ENCODE assay signal across 8 cellular contexts in genomic region chr9:37963936-37964739, GRCh38.
DNase-seq lines count a peak whose midpoint lies in the region; ATAC-seq, FAIRE-seq and TF ChIP-seq lines count a peak whose summit lies in the region.

No MANE protein-coding gene starts in this region.

- H3K4me3 ChIP-seq in AG09309 (ENCODE audit: control insufficient read depth, low read depth, low read length) (no peak overlapping the region), astrocyte of the cerebellum (ENCODE audit: low read depth, low read length) (no peak overlapping the region), kidney (ENCODE audit: low read length in 2 of 2) (no peak overlapping the region), transverse colon (no peak overlapping the region), thyroid gland (replicated peaks in 1 of 3) (no peak overlapping the region)

- H3K27me3 ChIP-seq in transverse colon (no peaks in the 10 kb centered on the region), thyroid gland (no peaks in the 10 kb centered on the region)

- DNase-seq in AG09309 (ENCODE audit: low read depth) = peak; percentile 86
- peak; percentile 76 for DNase-seq in NCI-H146 treated with DMSO at 0.1 percent for 48 hours (lab: John Stamatoyannopoulos, UW; ENCODE audit: unreplicated experiment)
- peak; percentile 92 for DNase-seq in astrocyte of the cerebellum (ENCODE audit: low read depth)
- DNase-seq in kidney = peak; percentile 95
- DNase-seq in transverse colon = peak; percentile 52
- no peak for DNase-seq in GF-D8 (lab: John Stamatoyannopoulos, UW)
- no peak for DNase-seq in thyroid gland

- no peaks in the 10 kb centered on the region for H3K9me3 ChIP-seq in kidney (ENCODE audit: control insufficient read depth in 1 of 2, low read length in 2 of 2)
- no peaks in the 10 kb centered on the region for H3K9me3 ChIP-seq in transverse colon
- H3K9me3 ChIP-seq in thyroid gland = no peaks in the 10 kb centered on the region

- WGBS in transverse colon (ENCODE audit: low coverage in 1 of 2), 2 donors = 51 to 83% methylated on average over 1 to 15 of the region's 15 CpGs
- WGBS in thyroid gland, 2 donors = 72 to 80% methylated on average over 15 of the region's 15 CpGs

- no peak for ATAC-seq in HG02981 (IDR thresholded peaks at IDR 0.05; ENCODE audit: unreplicated experiment)

- no peak for TF ChIP-seq POLR2A in transverse colon (IDR thresholded peaks at IDR 0.05)
- no peak for TF ChIP-seq POLR2A in thyroid gland (IDR thresholded peaks at IDR 0.05)

- peak overlapping the region in 1 of 2 donors; percentile 76 for H3K9ac ChIP-seq in kidney (ENCODE audit: low read length in 2 of 2)

- H3K36me3 ChIP-seq in kidney (ENCODE audit: control insufficient read depth in 1 of 2, insufficient read depth in 2 of 2, low read length in 2 of 2) (no peaks in the 10 kb centered on the region), transverse colon (no peaks in the 10 kb centered on the region), thyroid gland (no peaks in the 10 kb centered on the region)

- intact Hi-C loops in kidney (cut with DNase I) (no loop called here), transverse colon (cut with DNase I; ENCODE audit: low total_unique reads) (loop anchor here (10.0 kb wide), 1 partner anchor 49 kb away; no protein-coding TSS in a partner anchor), thyroid gland (cut with DNase I) (no loop called here)

- no peak for TF ChIP-seq EP300 in transverse colon (IDR thresholded peaks at IDR 0.05; ENCODE audit: low read depth)

- H3K27ac ChIP-seq in kidney (ENCODE audit: low read depth in 2 of 2, low read length in 2 of 2) (peak overlapping the region; percentile 91 to 94), transverse colon (peak overlapping the region; percentile 66 to 88 (median 77)), thyroid gland (no peak overlapping the region)

- TF ChIP-seq CTCF in AG09309 (IDR thresholded peaks at IDR 0.05; ENCODE audit: control insufficient read depth, insufficient read depth, low read depth, low read length, missing control alignments) (no peak), astrocyte of the cerebellum (IDR thresholded peaks at IDR 0.05; ENCODE audit: low read depth, low read length, missing control alignments) (no peak), kidney (IDR thresholded peaks at IDR 0.05; ENCODE audit: borderline replicate concordance, extremely low read depth, insufficient read depth) (no peak), transverse colon (IDR thresholded peaks at IDR 0.05) (no peak), thyroid gland (IDR thresholded peaks at IDR 0.05) (no peak)

- in situ Hi-C loops in astrocyte of the cerebellum (cut with HindIII; ENCODE audit: low sequenced_read_pairs) = loop anchor here (10.0 kb wide), 1 partner anchor 101 kb away; the partner anchor contains the start of gene SHB
- in situ Hi-C loops in transverse colon (cut with MboI; ENCODE audit: low pct_ligation_motif_present in 1 of 4, low pct_unique_long_range_greater_than_20kb in 1 of 4, low sequenced_read_pairs in 3 of 4) = loop anchor here in 1 of 4 donors (10.0 kb wide), 1 partner anchor 61 kb away; no protein-coding TSS in a partner anchor

- FAIRE-seq in kidney (lab: Jason Lieb, UNC) = no peak

- H3K4me1 ChIP-seq in kidney (ENCODE audit: control insufficient read depth in 1 of 2, insufficient read depth in 1 of 2, low read depth in 1 of 2, low read length in 2 of 2) (peaks cover 45 to 54% of the 10 kb centered on the region in 2 donors), transverse colon (peaks cover 8 to 57% (median 51%) of the 10 kb centered on the region in 4 donors), thyroid gland (no peaks in the 10 kb centered on the region)

Comparison
In these comparisons a context has a peak if more than half of its experiments do, and no peak if none do; other contexts are left out.
1. DNase-seq: peak in AG09309 (single experiment), NCI-H146 treated with DMSO at 0.1 percent for 48 hours (single experiment), astrocyte of the cerebellum (single experiment), kidney (single experiment) and transverse colon (single experiment); none in GF-D8 (single experiment) and thyroid gland (0 of 2).
2. H3K27ac ChIP-seq: peak in kidney (2 of 2) and transverse colon (4 of 4); none in thyroid gland (0 of 3).